ENCODE assay signal across 11 cellular contexts in genomic region chr1:84720275-84720780, GRCh38. TPM values are rescaled to one million over a fixed set of nuclear protein-coding genes. Genes with fewer than 3 reads are reported as not detected.
DNase-seq lines count a peak whose midpoint lies in the region; ATAC-seq and TF ChIP-seq lines count a peak whose summit lies in the region.
"Had no signal": no experiment of that assay in that cellular context is flagged by ENCODE, and none has a peak within 500 bp of the region (broad histone marks: within the 10 kb centered on the region; RNA-seq: fewer than 3 reads in every experiment).

No MANE protein-coding gene starts in this region.

- CTCF ChIA-PET in CD8-positive, alpha-beta memory T cell (lab: Charles Lee), result no interaction called here

- H3K36me3 Mint-ChIP-seq in osteocyte (ENCODE audit: unreplicated experiment), result no peaks in the 10 kb centered on the region
- H3K36me3 Mint-ChIP-seq in CD8-positive, alpha-beta memory T cell, result no peaks in the 10 kb centered on the region
- H3K36me3 Mint-ChIP-seq: natural killer cell treated with Interleukin-12 subunit alpha and Interleukin-12 subunit beta and Interleukin-15 and Interleukin-18, amount 100 ng/mL, for 72 hours had no signal

- POLR2A ChIA-PET in CD8-positive, alpha-beta memory T cell (lab: Charles Lee), result no interaction called here

- peak overlapping the region; percentile 55 for H3K9ac ChIP-seq in endocrine pancreas (ENCODE audit: control insufficient read depth, insufficient read depth, low read length)

- H3K36me3 ChIP-seq in endocrine pancreas (ENCODE audit: control insufficient read depth, insufficient read depth, low read length), result no peaks in the 10 kb centered on the region
- H3K36me3 ChIP-seq in CD8-positive, alpha-beta memory T cell (ENCODE audit: insufficient read depth, low read length), result no peaks in the 10 kb centered on the region

- H3K4me1 Mint-ChIP-seq in osteocyte (ENCODE audit: unreplicated experiment), result peaks cover 20% of the 10 kb centered on the region
- peaks cover 0 to 4% (median 0%) of the 10 kb centered on the region in 3 donors for H3K4me1 Mint-ChIP-seq in CD8-positive, alpha-beta memory T cell
- H3K4me1 Mint-ChIP-seq: B cell had no signal

- peak overlapping the region; percentile 71 for H3K4me3 ChIP-seq in endocrine pancreas (ENCODE audit: control insufficient read depth, insufficient read depth, low read length)
- H3K4me3 ChIP-seq in CD8-positive, alpha-beta memory T cell (ENCODE audit: low read length), result no peak overlapping the region

- peaks cover 26% of the 10 kb centered on the region for H3K27me3 Mint-ChIP-seq in osteocyte (ENCODE audit: unreplicated experiment)
- peaks cover 1 to 9% of the 10 kb centered on the region in 2 donors for H3K27me3 Mint-ChIP-seq in CD8-positive, alpha-beta memory T cell

- DNase-seq in DMS79 treated with DMSO at 0.1 percent for 48 hours (lab: John Stamatoyannopoulos, UW) (peak; percentile 72), osteocyte (ENCODE audit: extremely low spot score, unreplicated experiment) (no peak), iPS-NIHi11 (ENCODE audit: low spot score) (no peak)
- DNase-seq in NK-92 treated with Interleukin-12 subunit alpha and Interleukin-12 subunit beta, amount 100 ng/mL, for 24 hours (lab: John Stamatoyannopoulos, UW), result no peak
- no peak for DNase-seq in CD8-positive, alpha-beta memory T cell
- DNase-seq: NCI-H510A had no signal

- H3K4me1 ChIP-seq in endocrine pancreas (ENCODE audit: control insufficient read depth, insufficient read depth, low read length), result peaks cover 21% of the 10 kb centered on the region
- no peaks in the 10 kb centered on the region for H3K4me1 ChIP-seq in CD8-positive, alpha-beta memory T cell (ENCODE audit: insufficient read depth, low read length)

- no peak for TF ChIP-seq CTCF in osteocyte (IDR thresholded peaks at IDR 0.05)

- ATAC-seq in HG02938 (IDR thresholded peaks at IDR 0.05; ENCODE audit: unreplicated experiment) (peak; percentile 64), esophagus mucosa (no peak)
- ATAC-seq: natural killer cell treated with Interleukin-12 subunit alpha and Interleukin-12 subunit beta and Interleukin-15 and Interleukin-18, amount 100 ng/mL, for 72 hours had no signal

- no peaks in the 10 kb centered on the region for H3K9me3 ChIP-seq in endocrine pancreas (ENCODE audit: control insufficient read depth, low read length)
- no peaks in the 10 kb centered on the region for H3K9me3 ChIP-seq in CD8-positive, alpha-beta memory T cell (ENCODE audit: low read length)

- H3K4me3 Mint-ChIP-seq in osteocyte (ENCODE audit: unreplicated experiment), result no peak overlapping the region
- no peak overlapping the region for H3K4me3 Mint-ChIP-seq in CD8-positive, alpha-beta memory T cell
- H3K4me3 Mint-ChIP-seq: B cell; natural killer cell treated with Interleukin-12 subunit alpha and Interleukin-12 subunit beta and Interleukin-15 and Interleukin-18, amount 100 ng/mL, for 72 hours had no signal

- H3K27ac ChIP-seq in CD8-positive, alpha-beta memory T cell (ENCODE audit: low read depth, low read length), result no peak overlapping the region

- H3K27me3 ChIP-seq in endocrine pancreas (ENCODE audit: control insufficient read depth, insufficient read depth, low read length), result no peaks in the 10 kb centered on the region
- H3K27me3 ChIP-seq in CD8-positive, alpha-beta memory T cell (ENCODE audit: insufficient read depth, low read length, poor library complexity, severe bottlenecking), result no peaks in the 10 kb centered on the region

- H3K27ac Mint-ChIP-seq in osteocyte (ENCODE audit: unreplicated experiment), result peak overlapping the region; percentile 74
- H3K27ac Mint-ChIP-seq in CD8-positive, alpha-beta memory T cell, result no peak overlapping the region
- H3K27ac Mint-ChIP-seq: B cell; natural killer cell treated with Interleukin-12 subunit alpha and Interleukin-12 subunit beta and Interleukin-15 and Interleukin-18, amount 100 ng/mL, for 72 hours had no signal

- no peaks in the 10 kb centered on the region for H3K9me3 Mint-ChIP-seq in osteocyte (ENCODE audit: unreplicated experiment)
- H3K9me3 Mint-ChIP-seq in CD8-positive, alpha-beta memory T cell, result no peaks in the 10 kb centered on the region
- H3K9me3 Mint-ChIP-seq: natural killer cell treated with Interleukin-12 subunit alpha and Interleukin-12 subunit beta and Interleukin-15 and Interleukin-18, amount 100 ng/mL, for 72 hours had no signal

RNA-seq across cellular contexts. Expression of gene SSX2IP, which starts 30.1 kb away (rescaled TPM):
- total RNA-seq in osteocyte, result 6.5 and 7.0 TPM in 2 replicates
- total RNA-seq in CD8-positive, alpha-beta memory T cell, result 10 to 100 TPM; 10.4 to 11.4 TPM
- polyA plus RNA-seq in CD8-positive, alpha-beta memory T cell, result 8.5 TPM
- total RNA-seq in esophagus mucosa, result 11.6 TPM
